In genomic region chr4:103158760-103159159, GRCh38 we compare ENCODE assay signal across 21 cellular contexts. TPM values are rescaled to one million over a fixed set of nuclear protein-coding genes. Genes with fewer than 3 reads are reported as not detected.
DNase-seq lines count a peak whose midpoint lies in the region; ATAC-seq, FAIRE-seq and TF ChIP-seq lines count a peak whose summit lies in the region.
"Had no signal": no experiment of that assay in that cellular context is flagged by ENCODE, and none has a peak within 500 bp of the region (broad histone marks: within the 10 kb centered on the region; RNA-seq: fewer than 3 reads in every experiment).

No MANE protein-coding gene starts in this region.

- H3K4me1 Mint-ChIP-seq in MCF 10A (ENCODE audit: insufficient read depth, unreplicated experiment) = no peaks in the 10 kb centered on the region
- H3K4me1 Mint-ChIP-seq in osteocyte (ENCODE audit: unreplicated experiment) = peaks cover 2% of the 10 kb centered on the region
- no peaks in the 10 kb centered on the region for H3K4me1 Mint-ChIP-seq in activated T-helper 17 cell treated with anti-CD3 and anti-CD28 coated beads, Interleukin-2, amount 50 U/mL, for 72 hours

- H3K79me2 ChIP-seq in HCT116 (ENCODE audit: insufficient read depth, low read length) (no peaks in the 10 kb centered on the region), GM12878 (ENCODE audit: control insufficient read depth, insufficient read depth, low read length) (no peaks in the 10 kb centered on the region), PC-9 (ENCODE audit: low read depth) (no peaks in the 10 kb centered on the region)

- DNase-seq in MCF 10A (ENCODE audit: unreplicated experiment) (no peak), breast epithelium (ENCODE audit: low spot score in 2 of 2) (no peak), HCT116 (ENCODE audit: low read depth, low spot score) (no peak), GM12878 (ENCODE audit: low read depth, low spot score) (no peak), osteocyte (ENCODE audit: extremely low spot score, unreplicated experiment) (no peak), PC-9 (no peak), NCI-H82 treated with DMSO at 0.1 percent for 48 hours (lab: John Stamatoyannopoulos, UW; ENCODE audit: unreplicated experiment) (no peak)
- DNase-seq: BE2C; CD4-positive, alpha-beta memory T cell; DMS79 treated with DMSO at 0.1 percent for 48 hours; KG1; NCI-H1092 treated with DMSO at 0.1 percent for 48 hours; NCI-H2081 treated with DMSO at 0.1 percent for 48 hours; NCI-H510A treated with DMSO at 0.1 percent for 48 hours; NCI-H82; Right ventricle myocardium superior had no signal

- TF ChIP-seq RAD21 in HCT116 (IDR thresholded peaks at IDR 0.05; ENCODE audit: low read depth) (no peak), GM12878 (IDR thresholded peaks at IDR 0.05; ENCODE audit: insufficient read depth, low read depth, low read length) (no peak)

- SMC1A ChIA-PET in GM12878 (lab: Charles Lee; ENCODE audit: uncharacterized antibody, unreplicated experiment) = interaction anchor here (0.7 to 2.7 kb wide), 3 partner anchors 19 to 52 kb away, joined by 3 to 5 read pairs (median 3); no protein-coding TSS in a partner anchor

- no peak for TF ChIP-seq EP300 in GM12878 (IDR thresholded peaks at IDR 0.05; ENCODE audit: borderline replicate concordance in 1 of 2, control insufficient read depth in 1 of 2, low read depth in 2 of 2, low read length in 2 of 2)

- H3K4me1 ChIP-seq in breast epithelium (no peaks in the 10 kb centered on the region), HCT116 (ENCODE audit: control insufficient read depth in 1 of 2, insufficient read depth in 2 of 2, low read length in 2 of 2) (no peaks in the 10 kb centered on the region), GM12878 (ENCODE audit: control insufficient read depth, insufficient read depth, low read length) (no peaks in the 10 kb centered on the region), PC-9 (replicated peaks; ENCODE audit: insufficient read depth) (no peaks in the 10 kb centered on the region)
- H3K4me1 ChIP-seq: BE2C had no signal

- WGBS in GM12878 (ENCODE audit: insufficient coverage, insufficient replicate concordance, low lambda C conversion rate, missing lambda C conversion rate) = 83% methylated on average over 4 of the region's 4 CpGs

- H3K27ac Mint-ChIP-seq in MCF 10A (ENCODE audit: low read depth, unreplicated experiment) (no peak overlapping the region), osteocyte (ENCODE audit: unreplicated experiment) (peak overlapping the region; percentile 37)
- no peak overlapping the region for H3K27ac Mint-ChIP-seq in activated T-helper 17 cell treated with anti-CD3 and anti-CD28 coated beads, Interleukin-2, amount 50 U/mL, for 72 hours

- intact Hi-C loops in MCF 10A (cut with micrococcal nuclease) (no loop called here), breast epithelium (cut with DNase I; ENCODE audit: low total_unique reads) (no loop called here), HCT116 (cut with micrococcal nuclease) (no loop called here), GM12878 (cut with micrococcal nuclease; ENCODE audit: unreplicated experiment) (no loop called here), PC-9 (cut with micrococcal nuclease; ENCODE audit: unreplicated experiment) (no loop called here)

- H3K27me3 Mint-ChIP-seq in MCF 10A (ENCODE audit: insufficient read depth, unreplicated experiment) (no peaks in the 10 kb centered on the region), osteocyte (ENCODE audit: unreplicated experiment) (no peaks in the 10 kb centered on the region)
- no peaks in the 10 kb centered on the region for H3K27me3 Mint-ChIP-seq in activated T-helper 17 cell treated with anti-CD3 and anti-CD28 coated beads, Interleukin-2, amount 50 U/mL, for 72 hours
- H3K27me3 Mint-ChIP-seq: CD4-positive, alpha-beta memory T cell had no signal

- TF ChIP-seq CTCF in MCF 10A (IDR thresholded peaks at IDR 0.05; ENCODE audit: unreplicated experiment) = no peak
- no peak for TF ChIP-seq CTCF in breast epithelium (IDR thresholded peaks at IDR 0.05)
- no peak for TF ChIP-seq CTCF in HCT116 (IDR thresholded peaks at IDR 0.05 in 2 of 3, conservative IDR thresholded peaks at IDR 0.05 in 1 of 3; ENCODE audit: borderline replicate concordance in 1 of 3, insufficient read depth in 1 of 3, low read depth in 2 of 3, low read length in 2 of 3)
- TF ChIP-seq CTCF in GM12878 (IDR thresholded peaks at IDR 0.05 in 2 of 3, conservative IDR thresholded peaks at IDR 0.05 in 1 of 3; ENCODE audit: control insufficient read depth in 2 of 3, extremely low read depth in 1 of 3, insufficient read depth in 1 of 3, low read depth in 3 of 3, low read length in 3 of 3) = no peak
- no peak for TF ChIP-seq CTCF in osteocyte (IDR thresholded peaks at IDR 0.05)
- TF ChIP-seq CTCF in PC-9 (conservative IDR thresholded peaks at IDR 0.05) = no peak

- H3K4me2 ChIP-seq in HCT116 (ENCODE audit: low read length) = no peak overlapping the region
- no peak overlapping the region for H3K4me2 ChIP-seq in GM12878 (ENCODE audit: control insufficient read depth, insufficient read depth)
- no peak overlapping the region for H3K4me2 ChIP-seq in PC-9

- POLR2A ChIA-PET in MCF 10A (lab: Yijun Ruan, JAX) = interaction anchor here (0.8 kb wide), 1 partner anchor 844 kb away, joined by 3 read pairs; no protein-coding TSS in a partner anchor
- POLR2A ChIA-PET in HCT116 (lab: Charles Lee) = no interaction called here
- POLR2A ChIA-PET in GM12878 (lab: Charles Lee) = no interaction called here
- POLR2A ChIA-PET in PC-9 (lab: Charles Lee; ENCODE audit: unreplicated experiment) = no interaction called here

- no peaks in the 10 kb centered on the region for H3K9me3 ChIP-seq in breast epithelium
- peaks cover 0 to 6% of the 10 kb centered on the region in 2 experiments; a peak in 1 of 4 replicates for H3K9me3 ChIP-seq in HCT116 (ENCODE audit: control insufficient read depth in 1 of 2, insufficient read depth in 1 of 2, low read depth in 1 of 2, low read length in 2 of 2)
- no peaks in the 10 kb centered on the region; the same call in 2 of the 3 replicates for H3K9me3 ChIP-seq in GM12878 (replicated peaks; ENCODE audit: control insufficient read depth, insufficient read depth, low read length)
- no peaks in the 10 kb centered on the region for H3K9me3 ChIP-seq in PC-9 (ENCODE audit: insufficient read depth, low read depth)
- H3K9me3 ChIP-seq: BE2C had no signal

- no peak overlapping the region for H3K9ac ChIP-seq in HCT116 (ENCODE audit: low read length)
- no peak overlapping the region for H3K9ac ChIP-seq in GM12878 (ENCODE audit: control insufficient read depth, insufficient read depth, low read length)

- no peak overlapping the region for H3K27ac ChIP-seq in breast epithelium
- H3K27ac ChIP-seq in HCT116 (ENCODE audit: low read depth, low read length) = no peak overlapping the region
- no peak overlapping the region for H3K27ac ChIP-seq in GM12878 (ENCODE audit: control insufficient read depth, insufficient read depth)
- no peak overlapping the region for H3K27ac ChIP-seq in PC-9
- H3K27ac ChIP-seq: SK-N-MC had no signal

- BruUV-seq in MCF 10A (replicated peaks; lab: Mats Ljungman, UMichigan) (TSS peak; percentile 86), HCT116 (replicated peaks; lab: Mats Ljungman, UMichigan) (TSS peak; percentile 27), GM12878 (replicated peaks; lab: Mats Ljungman, UMichigan) (no TSS peak), PC-9 (replicated peaks; lab: Mats Ljungman, UMichigan) (no TSS peak)

- no peaks in the 10 kb centered on the region for H3K9me2 ChIP-seq in HCT116 (ENCODE audit: insufficient read depth)
- no peaks in the 10 kb centered on the region for H3K9me2 ChIP-seq in PC-9 (ENCODE audit: insufficient read depth)

- CTCF ChIA-PET in MCF 10A (lab: Yijun Ruan, JAX) = interaction anchor here (0.7 kb wide), 1 partner anchor 9 kb away, joined by 3 read pairs; no protein-coding TSS in a partner anchor
- CTCF ChIA-PET in HCT116 (lab: Charles Lee) = no interaction called here
- CTCF ChIA-PET in GM12878 (lab: Yijun Ruan, JAX) = interaction anchor here (0.7 to 1.4 kb wide), 2 partner anchors 9 to 10 kb away, joined by 3 to 4 read pairs; no protein-coding TSS in a partner anchor
- CTCF ChIA-PET in PC-9 (lab: Charles Lee) = interaction anchor here (0.6 kb wide), 1 partner anchor 967 kb away, joined by 3 read pairs; no protein-coding TSS in a partner anchor

- TF ChIP-seq POLR2A in breast epithelium (IDR thresholded peaks at IDR 0.05) = no peak
- TF ChIP-seq POLR2A in HCT116 (IDR thresholded peaks at IDR 0.05; ENCODE audit: borderline replicate concordance, extremely low read depth, insufficient read depth, insufficient read length) = no peak
- no peak for TF ChIP-seq POLR2A in GM12878 (IDR thresholded peaks at IDR 0.05; ENCODE audit: low read depth, low read length)

- FAIRE-seq in GM12878 (lab: Jason Lieb, UNC) = no peak
- FAIRE-seq: H1, HepG2, RCC 7860 had no signal

- H3K4me3 ChIP-seq in breast epithelium = no peak overlapping the region
- no peak overlapping the region for H3K4me3 ChIP-seq in HCT116 (replicated peaks in 1 of 2; ENCODE audit: low read depth in 1 of 2, low read length in 2 of 2)
- H3K4me3 ChIP-seq in GM12878 = no peak overlapping the region
- H3K4me3 ChIP-seq in PC-9 = no peak overlapping the region
- H3K4me3 ChIP-seq: SK-N-MC had no signal

- ATAC-seq in HCT116 (no peak), GM12878 (no peak)
- ATAC-seq in activated T-helper 17 cell treated with anti-CD3 and anti-CD28 coated beads, Interleukin-2, amount 50 U/mL, for 72 hours (replicated peaks) = no peak
- ATAC-seq: HepG2 had no signal

- no peaks in the 10 kb centered on the region for H3F3A ChIP-seq in PC-9 (ENCODE audit: insufficient read depth, low read depth)

- H3K36me3 Mint-ChIP-seq in MCF 10A (ENCODE audit: insufficient read depth, unreplicated experiment) = peaks cover 22% of the 10 kb centered on the region
- H3K36me3 Mint-ChIP-seq in osteocyte (ENCODE audit: unreplicated experiment) = peaks cover 18% of the 10 kb centered on the region
- H3K36me3 Mint-ChIP-seq in activated T-helper 17 cell treated with anti-CD3 and anti-CD28 coated beads, Interleukin-2, amount 50 U/mL, for 72 hours (ENCODE audit: low read depth) = peaks cover 18% of the 10 kb centered on the region

- H3K36me3 ChIP-seq in breast epithelium (no peaks in the 10 kb centered on the region), HCT116 (ENCODE audit: control insufficient read depth in 1 of 2, insufficient read depth in 2 of 2, low read length in 2 of 2) (peaks cover 24 to 43% of the 10 kb centered on the region in 2 experiments), GM12878 (ENCODE audit: control insufficient read depth in 2 of 2, insufficient read depth in 2 of 2, low read length in 1 of 2) (peaks cover 0 to 24% of the 10 kb centered on the region in 2 experiments; a peak in 2 of 4 replicates), PC-9 (ENCODE audit: low read depth) (no peaks in the 10 kb centered on the region)

- H3K9me3 Mint-ChIP-seq in MCF 10A (ENCODE audit: unreplicated experiment) (peaks cover 5% of the 10 kb centered on the region), osteocyte (ENCODE audit: unreplicated experiment) (peaks cover 8% of the 10 kb centered on the region)
- no peaks in the 10 kb centered on the region for H3K9me3 Mint-ChIP-seq in activated T-helper 17 cell treated with anti-CD3 and anti-CD28 coated beads, Interleukin-2, amount 50 U/mL, for 72 hours
- H3K9me3 Mint-ChIP-seq: CD4-positive, alpha-beta memory T cell had no signal

- H2AFZ ChIP-seq in HCT116 (ENCODE audit: low read depth, low read length, poor library complexity, severe bottlenecking) = no peak overlapping the region
- peak overlapping the region; percentile 5 for H2AFZ ChIP-seq in GM12878 (ENCODE audit: control insufficient read depth, low read depth, low read length)
- no peak overlapping the region for H2AFZ ChIP-seq in PC-9

- H3K27me3 ChIP-seq in breast epithelium (no peaks in the 10 kb centered on the region), HCT116 (ENCODE audit: insufficient read depth, low read length) (no peaks in the 10 kb centered on the region), GM12878 (replicated peaks in 1 of 2; ENCODE audit: control insufficient read depth in 2 of 2, insufficient read depth in 2 of 2, low read length in 1 of 2) (no peaks in the 10 kb centered on the region), PC-9 (ENCODE audit: insufficient read depth, low read depth) (no peaks in the 10 kb centered on the region)
- H3K27me3 ChIP-seq: BE2C had no signal

- in situ Hi-C loops in GM12878 (cut with MboI) = no loop called here

- H4K20me1 ChIP-seq in HCT116 (ENCODE audit: insufficient read depth) (no peaks in the 10 kb centered on the region), GM12878 (ENCODE audit: control insufficient read depth, insufficient read depth) (no peaks in the 10 kb centered on the region), PC-9 (ENCODE audit: insufficient read depth) (no peaks in the 10 kb centered on the region)

- RAD21 ChIA-PET in HCT116 (lab: Charles Lee; ENCODE audit: low non-redundant PET in 1 of 2, low total read pairs in 2 of 2, uncharacterized antibody in 2 of 2, unreplicated experiment in 2 of 2) = no interaction called here
- RAD21 ChIA-PET in GM12878 (lab: Charles Lee; ENCODE audit: unreplicated experiment) = no interaction called here

- H3K4me3 Mint-ChIP-seq in MCF 10A (ENCODE audit: unreplicated experiment) (no peak overlapping the region), osteocyte (ENCODE audit: unreplicated experiment) (no peak overlapping the region)
- H3K4me3 Mint-ChIP-seq in activated T-helper 17 cell treated with anti-CD3 and anti-CD28 coated beads, Interleukin-2, amount 50 U/mL, for 72 hours = no peak overlapping the region

RNA-seq across cellular contexts. Expression of gene CENPE, which starts 39.4 kb away (rescaled TPM):
- total RNA-seq in MCF 10A (2022) (25.2 and 32.4 TPM in 2 replicates), breast epithelium (1 to 10 TPM in 2 of 3 donors, under 1 TPM in 1; 0.33 to 2.6 (median 1.3) TPM), HCT116 (2021; ENCODE audit: unreplicated experiment) (31.3 TPM), GM12878 (2014; rRNA removed) (20.1 and 29.3 TPM in 2 replicates), GM12878 (2014; rRNA removed; fragmentation: Illumina TruSeq; extraction: Trizol) (53.6 and 53.7 TPM in 2 replicates), GM12878 (2021) (35.6 and 42.6 TPM in 2 replicates), osteocyte (5.7 and 6.9 TPM in 2 replicates), PC-9 (2021) (17.7 and 28.7 TPM in 2 replicates)
- 4.9 and 7.7 TPM in 2 replicates for polyA plus RNA-seq in HCT116 (2012)
- total RNA-seq in GM12878 (2013; cell fraction: nucleolus; rRNA removed) = 73.9 and 74.1 TPM in 2 replicates
- 10.8 TPM for polyA plus RNA-seq in GM12878 (2011; ENCODE audit: low read depth)
- polyA plus RNA-seq in GM12878 (2011; rRNA removed) (17.1 and 40.9 TPM in 2 replicates), GM12878 (2014; fragmentation: Illumina TruSeq; extraction: Trizol) (30.3 and 49.6 TPM in 2 replicates), GM12878 (2014; fragmentation: Nextera tagmentation; extraction: Ambion mirVana) (10 to 100 TPM; 10.2 to 17.5 TPM), GM12878 (2014; rRNA removed) (10.8 and 16.9 TPM in 2 replicates), GM12878 (2016; fragmentation: Nextera tagmentation; extraction: Ambion mirVana) (10 to 100 TPM; 40.6 to 41.4 TPM)
- polyA plus RNA-seq in GM12878 (2011; cell fraction: cytosol; rRNA removed) = 2.5 and 3.2 TPM in 2 replicates
- 24.7 and 28.0 TPM in 2 replicates for polyA plus RNA-seq in GM12878 (2011; cell fraction: nucleus; rRNA removed)
- 7.8 and 11.3 TPM in 2 replicates for polyA plus RNA-seq in GM12878 (2012)
- 26.8 and 29.6 TPM in 2 replicates for polyA minus RNA-seq in GM12878 (2011; rRNA and poly(A)+ RNA removed)
- 7.1 and 7.5 TPM in 2 replicates for polyA minus RNA-seq in GM12878 (2011; cell fraction: cytosol; rRNA and poly(A)+ RNA removed)
- 29.7 and 38.2 TPM in 2 replicates for polyA minus RNA-seq in GM12878 (2011; cell fraction: nucleus; rRNA and poly(A)+ RNA removed)
- 10 to 100 TPM; 39.4 to 50.2 TPM for total RNA-seq in activated T-helper 17 cell treated with anti-CD3 and anti-CD28 coated beads, Interleukin-2, amount 50 U/mL, for 72 hours

RNA-seq across cellular contexts. Expression of gene BDH2, which starts 59.1 kb away (rescaled TPM):
- total RNA-seq in MCF 10A (2022) (14.3 and 17.6 TPM in 2 replicates), breast epithelium (10 to 100 TPM; 65.2 to 97.3 (median 78.1) TPM), HCT116 (2021; ENCODE audit: unreplicated experiment) (5.0 TPM), GM12878 (2014; rRNA removed) (26.4 and 31.3 TPM in 2 replicates), GM12878 (2014; rRNA removed; fragmentation: Illumina TruSeq; extraction: Trizol) (31.3 and 33.9 TPM in 2 replicates), GM12878 (2021) (19.7 and 20.9 TPM in 2 replicates), osteocyte (55.9 and 60.0 TPM in 2 replicates), PC-9 (2021) (9.5 and 10.1 TPM in 2 replicates)
- 4.1 and 4.6 TPM in 2 replicates for polyA plus RNA-seq in HCT116 (2012)
- total RNA-seq in GM12878 (2013; cell fraction: nucleolus; rRNA removed) = 22.7 and 28.3 TPM in 2 replicates
- 24.5 TPM for polyA plus RNA-seq in GM12878 (2011; ENCODE audit: low read depth)
- polyA plus RNA-seq in GM12878 (2011; rRNA removed) (39.4 and 54.3 TPM in 2 replicates), GM12878 (2014; fragmentation: Illumina TruSeq; extraction: Trizol) (25.9 and 29.5 TPM in 2 replicates), GM12878 (2014; fragmentation: Nextera tagmentation; extraction: Ambion mirVana) (10 to 100 TPM; 41.0 to 47.3 TPM), GM12878 (2014; rRNA removed) (27.0 and 34.2 TPM in 2 replicates), GM12878 (2016; fragmentation: Nextera tagmentation; extraction: Ambion mirVana) (10 to 100 TPM; 33.0 to 33.1 TPM)
- 17.6 and 19.3 TPM in 2 replicates for polyA plus RNA-seq in GM12878 (2011; cell fraction: cytosol; rRNA removed)
- polyA plus RNA-seq in GM12878 (2011; cell fraction: nucleus; rRNA removed) = 35.3 and 51.7 TPM in 2 replicates
- polyA plus RNA-seq in GM12878 (2012) = 21.2 and 23.6 TPM in 2 replicates
- polyA minus RNA-seq in GM12878 (2011; rRNA and poly(A)+ RNA removed) = 10.6 and 11.5 TPM in 2 replicates
- polyA minus RNA-seq in GM12878 (2011; cell fraction: cytosol; rRNA and poly(A)+ RNA removed) = 2.2 and 2.7 TPM in 2 replicates
- polyA minus RNA-seq in GM12878 (2011; cell fraction: nucleus; rRNA and poly(A)+ RNA removed) = 7.7 and 8.6 TPM in 2 replicates
- 10 to 100 TPM; 11.4 to 12.6 TPM for total RNA-seq in activated T-helper 17 cell treated with anti-CD3 and anti-CD28 coated beads, Interleukin-2, amount 50 U/mL, for 72 hours
